Comparison of ENCODE assay signal across 9 cellular contexts in the genomic region with DNA sequence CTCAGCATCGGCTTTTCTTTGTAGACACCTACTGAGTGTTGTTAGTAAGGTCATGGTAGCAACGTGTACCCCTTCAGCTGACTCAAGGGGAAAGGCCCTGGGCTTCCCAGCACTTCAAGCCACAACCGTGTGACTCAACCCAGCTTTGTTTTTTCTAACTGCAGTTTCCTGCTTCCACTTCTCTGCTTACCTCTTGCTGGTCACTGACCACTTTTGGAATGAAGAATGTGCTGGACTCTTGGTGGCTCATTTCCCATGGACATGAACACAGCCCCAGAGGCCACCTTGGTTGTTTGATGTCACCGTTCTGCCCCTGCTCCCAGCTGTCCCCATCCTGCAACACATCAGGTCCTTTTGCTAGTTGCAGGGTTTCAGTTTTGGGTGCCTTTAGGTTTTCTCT.
DNase-seq lines count a peak whose midpoint lies in the region; ATAC-seq and TF ChIP-seq lines count a peak whose summit lies in the region.
"Had no signal": no experiment of that assay in that cellular context is flagged by ENCODE, and none has a peak within 500 bp of the region (broad histone marks: within the 10 kb centered on the region; RNA-seq: fewer than 3 reads in every experiment).

No MANE protein-coding gene starts in this region.

- POLR2A ChIA-PET in activated CD4-positive, alpha-beta T cell treated with anti-CD3 and anti-CD28 coated beads, Interleukin-2, amount 10 ng/mL, durations not matched to agents 7 days and 5 days (lab: Charles Lee) = no interaction called here

- H3K9me3 Mint-ChIP-seq in activated CD4-positive, alpha-beta T cell treated with anti-CD3 and anti-CD28 coated beads, Interleukin-2, amount 10 ng/mL, durations not matched to agents 7 days and 5 days = no peaks in the 10 kb centered on the region

- peak; percentile 36 for DNase-seq in activated CD4-positive, alpha-beta T cell treated with anti-CD3 and anti-CD28 coated beads, Interleukin-2, amount 10 ng/mL, durations not matched to agents 7 days and 5 days
- DNase-seq in fibroblast of mammary gland (ENCODE audit: low read depth) (peak; percentile 92), cerebellar cortex (ENCODE audit: low spot score) (no peak), dorsolateral prefrontal cortex (no peak)
- peak; percentile 41 to 51 for DNase-seq in stimulated activated CD8-positive, alpha-beta memory T cell treated with anti-CD3 and anti-CD28 coated beads, Interleukin-2, amount 100 ng/mL, for 48 hours (ENCODE audit: low read depth in 2 of 2)

- H3K27ac ChIP-seq in dorsolateral prefrontal cortex = no peak overlapping the region

- peak; percentile 66 for ATAC-seq in GM18517 (IDR thresholded peaks at IDR 0.05; ENCODE audit: unreplicated experiment)
- peak; percentile 62 for ATAC-seq in HG03103 (IDR thresholded peaks at IDR 0.05; ENCODE audit: low read depth, unreplicated experiment)
- no peak for ATAC-seq in HG03097 (IDR thresholded peaks at IDR 0.05; ENCODE audit: low FRiP score, unreplicated experiment)
- ATAC-seq: K562 had no signal

- CTCF ChIA-PET in activated CD4-positive, alpha-beta T cell treated with anti-CD3 and anti-CD28 coated beads, Interleukin-2, amount 10 ng/mL, durations not matched to agents 7 days and 5 days (lab: Charles Lee) = interaction anchor here (0.7 to 2.1 kb wide), 8 partner anchors 13 to 32 kb away, joined by 3 to 9 read pairs (median 3); no protein-coding TSS in a partner anchor

- intact Hi-C loops in dorsolateral prefrontal cortex (cut with DNase I) = no loop called here

- peaks cover 34% of the 10 kb centered on the region for H3K4me1 Mint-ChIP-seq in activated CD4-positive, alpha-beta T cell treated with anti-CD3 and anti-CD28 coated beads, Interleukin-2, amount 10 ng/mL, durations not matched to agents 7 days and 5 days

- H3K27ac Mint-ChIP-seq in activated CD4-positive, alpha-beta T cell treated with anti-CD3 and anti-CD28 coated beads, Interleukin-2, amount 10 ng/mL, durations not matched to agents 7 days and 5 days = peak overlapping the region; percentile 82

- H3K27me3 ChIP-seq in dorsolateral prefrontal cortex = no peaks in the 10 kb centered on the region

- no peaks in the 10 kb centered on the region for H3K36me3 Mint-ChIP-seq in activated CD4-positive, alpha-beta T cell treated with anti-CD3 and anti-CD28 coated beads, Interleukin-2, amount 10 ng/mL, durations not matched to agents 7 days and 5 days (ENCODE audit: low read depth)

- no peaks in the 10 kb centered on the region for H3K27me3 Mint-ChIP-seq in activated CD4-positive, alpha-beta T cell treated with anti-CD3 and anti-CD28 coated beads, Interleukin-2, amount 10 ng/mL, durations not matched to agents 7 days and 5 days

- TF ChIP-seq CTCF in fibroblast of mammary gland (conservative IDR thresholded peaks at IDR 0.05; ENCODE audit: control insufficient read depth, insufficient read depth, low read depth, low read length) (no peak), dorsolateral prefrontal cortex (IDR thresholded peaks at IDR 0.05 in 54 of 56, conservative IDR thresholded peaks at IDR 0.05 in 2 of 56; ENCODE audit: low read depth in 1 of 56, partially characterized antibody in 56 of 56) (no peak)

- no peak overlapping the region for H3K4me3 Mint-ChIP-seq in activated CD4-positive, alpha-beta T cell treated with anti-CD3 and anti-CD28 coated beads, Interleukin-2, amount 10 ng/mL, durations not matched to agents 7 days and 5 days

- no peak overlapping the region for H3K4me3 ChIP-seq in fibroblast of mammary gland (ENCODE audit: control insufficient read depth, low read depth, low read length)
- H3K4me3 ChIP-seq in dorsolateral prefrontal cortex = no peak overlapping the region
- H3K4me3 ChIP-seq: K562 had no signal

Comparison
In these comparisons a context has a peak if more than half of its experiments do, and no peak if none do; other contexts are left out.
1. DNase-seq: peak in activated CD4-positive, alpha-beta T cell treated with anti-CD3 and anti-CD28 coated beads, Interleukin-2, amount 10 ng/mL, durations not matched to agents 7 days and 5 days (single experiment), fibroblast of mammary gland (single experiment) and stimulated activated CD8-positive, alpha-beta memory T cell treated with anti-CD3 and anti-CD28 coated beads, Interleukin-2, amount 100 ng/mL, for 48 hours (2 of 2); none in cerebellar cortex (single experiment) and dorsolateral prefrontal cortex (0 of 10).